In the genomic region with DNA sequence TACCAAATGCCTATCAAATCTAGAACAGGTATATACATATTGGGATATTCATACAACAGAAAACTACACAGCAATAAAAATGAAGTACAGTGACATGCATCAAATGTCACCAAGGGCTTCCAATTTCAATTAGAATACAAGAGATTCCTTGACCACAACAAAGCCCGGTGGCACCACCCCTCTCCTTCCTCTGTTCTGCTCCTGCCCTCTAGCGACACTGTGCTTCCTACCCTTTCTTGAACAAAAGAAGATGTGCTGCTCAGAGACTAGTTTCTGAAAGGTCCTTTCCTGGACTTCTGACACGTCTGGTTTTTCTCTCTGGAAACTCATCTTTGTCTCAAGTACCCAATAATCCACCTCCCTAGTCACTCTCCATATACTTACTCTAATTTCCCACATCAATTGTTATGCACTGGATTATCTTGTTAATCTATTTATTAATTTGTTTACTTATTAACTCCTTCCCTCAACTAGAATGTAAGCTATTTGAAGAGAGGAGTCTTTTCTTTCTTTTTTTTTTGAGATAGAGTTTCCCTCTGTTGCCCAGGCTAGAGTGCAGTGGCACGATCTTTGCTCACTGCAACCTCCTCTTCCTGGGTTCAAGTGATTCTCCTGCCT, we compare ENCODE assay signal across 7 cellular contexts.
A peak's percentile ranks its signal among the peaks of the same experiment; 100 is the strongest.
DNase-seq lines count a peak whose midpoint lies in the region; ATAC-seq and TF ChIP-seq lines count a peak whose summit lies in the region.

No MANE protein-coding gene starts in this region.

- DNase-seq in GM03348 (ENCODE audit: low spot score) (peak; percentile 18), UCSD-AML1 (lab: John Stamatoyannopoulos, UW; ENCODE audit: unreplicated experiment) (peak; percentile 30), fibroblast of the aortic adventitia (ENCODE audit: low read depth) (peak; percentile 37), progenitor cell of endocrine pancreas (ENCODE audit: low spot score, unreplicated experiment) (no peak)

- H3K4me3 ChIP-seq in fibroblast of the aortic adventitia (ENCODE audit: low read depth, low read length), result no peak overlapping the region

- no peak overlapping the region for H3K4me3 Mint-ChIP-seq in progenitor cell of endocrine pancreas (ENCODE audit: low read depth)

- ATAC-seq in HG02884 (IDR thresholded peaks at IDR 0.05; ENCODE audit: unreplicated experiment) (no peak), HG03108 (IDR thresholded peaks at IDR 0.05; ENCODE audit: unreplicated experiment) (no peak)

- TF ChIP-seq CTCF in LNCAP (IDR thresholded peaks at IDR 0.05) (peak; percentile 68), fibroblast of the aortic adventitia (IDR thresholded peaks at IDR 0.05; ENCODE audit: insufficient read depth, low read length) (peak; percentile 55), progenitor cell of endocrine pancreas (IDR thresholded peaks at IDR 0.05; ENCODE audit: unreplicated experiment) (peak; percentile 38)

- H3K27me3 Mint-ChIP-seq in progenitor cell of endocrine pancreas, result no peaks in the 10 kb centered on the region

- H3K27ac Mint-ChIP-seq in progenitor cell of endocrine pancreas, result peak overlapping the region; percentile 53

- H3K9me3 Mint-ChIP-seq in progenitor cell of endocrine pancreas (ENCODE audit: low read depth), result no peaks in the 10 kb centered on the region

- no peaks in the 10 kb centered on the region for H3K36me3 Mint-ChIP-seq in progenitor cell of endocrine pancreas (ENCODE audit: insufficient read depth)

- H3K4me1 Mint-ChIP-seq in progenitor cell of endocrine pancreas (ENCODE audit: low read depth), result peaks cover 1% of the 10 kb centered on the region
